Comparison of ENCODE assay signal across 14 cellular contexts in the genomic region with DNA sequence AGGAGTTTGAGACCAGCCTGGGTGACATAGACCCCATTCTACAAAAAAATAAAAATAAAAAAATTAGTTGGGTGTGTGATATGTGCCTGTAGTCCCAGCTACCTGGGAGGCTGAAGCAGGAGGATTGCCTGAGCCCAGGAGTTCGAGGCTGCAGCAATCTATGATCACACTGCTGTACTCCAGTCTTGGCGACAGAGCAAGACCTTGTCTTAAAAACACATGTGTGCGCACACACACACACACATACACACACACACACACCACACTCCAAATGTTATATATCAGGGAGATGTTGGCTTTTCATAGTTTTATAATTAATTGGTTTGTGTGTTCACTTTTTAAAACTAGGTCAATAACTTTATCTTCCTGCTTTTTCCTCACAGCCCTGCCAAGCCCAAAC.
DNase-seq lines count a peak whose midpoint lies in the region; ATAC-seq and TF ChIP-seq lines count a peak whose summit lies in the region.
"Had no signal": no experiment of that assay in that cellular context is flagged by ENCODE, and none has a peak within 500 bp of the region (broad histone marks: within the 10 kb centered on the region; RNA-seq: fewer than 3 reads in every experiment).

No MANE protein-coding gene starts in this region.

- ATAC-seq in upper lobe of left lung (ENCODE audit: low FRiP score in 2 of 2) (no peak), GM21786 (IDR thresholded peaks at IDR 0.05; ENCODE audit: unreplicated experiment) (no peak)

- no peaks in the 10 kb centered on the region for H3K9me3 ChIP-seq in upper lobe of left lung
- H3K9me3 ChIP-seq: testis had no signal

- peaks cover 75% of the 10 kb centered on the region for H3K4me1 Mint-ChIP-seq in activated naive CD4-positive, alpha-beta T cell treated with anti-CD3 and anti-CD28 coated beads for 36 hours (ENCODE audit: low read depth)
- peaks cover 68% of the 10 kb centered on the region for H3K4me1 Mint-ChIP-seq in activated CD4-positive, alpha-beta memory T cell treated with anti-CD3 and anti-CD28 coated beads for 36 hours (ENCODE audit: low read depth)

- peak overlapping the region; percentile 52 for H3K4me3 ChIP-seq in fibroblast of mammary gland (ENCODE audit: control insufficient read depth, low read depth, low read length)
- no peak overlapping the region for H3K4me3 ChIP-seq in upper lobe of left lung
- H3K4me3 ChIP-seq: testis had no signal

- H3K27me3 Mint-ChIP-seq in activated naive CD4-positive, alpha-beta T cell treated with anti-CD3 and anti-CD28 coated beads for 36 hours (ENCODE audit: low read depth), result no peaks in the 10 kb centered on the region
- no peaks in the 10 kb centered on the region for H3K27me3 Mint-ChIP-seq in activated CD4-positive, alpha-beta memory T cell treated with anti-CD3 and anti-CD28 coated beads for 36 hours

- no peaks in the 10 kb centered on the region for H3K9me3 Mint-ChIP-seq in activated naive CD4-positive, alpha-beta T cell treated with anti-CD3 and anti-CD28 coated beads for 36 hours
- H3K9me3 Mint-ChIP-seq in activated CD4-positive, alpha-beta memory T cell treated with anti-CD3 and anti-CD28 coated beads for 36 hours, result no peaks in the 10 kb centered on the region

- peaks cover 5 to 38% (median 18%) of the 10 kb centered on the region in 4 donors for H3K4me1 ChIP-seq in upper lobe of left lung
- H3K4me1 ChIP-seq: testis had no signal

- no peaks in the 10 kb centered on the region for H3K36me3 ChIP-seq in upper lobe of left lung
- H3K36me3 ChIP-seq: brain microvascular endothelial cell had no signal

- no peak for DNase-seq in activated naive CD4-positive, alpha-beta T cell treated with anti-CD3 and anti-CD28 coated beads for 36 hours
- no peak for DNase-seq in activated naive CD4-positive, alpha-beta T cell treated with anti-CD3 and anti-CD28 coated beads, Interleukin-2, amount 50 U/mL, for 16 hours
- peak; percentile 27 for DNase-seq in activated CD4-positive, alpha-beta memory T cell treated with anti-CD3 and anti-CD28 coated beads for 36 hours
- DNase-seq in fibroblast of mammary gland (ENCODE audit: low read depth) (peak; percentile 47), upper lobe of left lung (no peak), SKM-1 (lab: John Stamatoyannopoulos, UW; ENCODE audit: unreplicated experiment) (no peak), SW 1271 (lab: John Stamatoyannopoulos, UW) (no peak)
- DNase-seq: activated CD4-positive, alpha-beta T cell treated with anti-CD3 and anti-CD28 coated beads for 1 hour; brain microvascular endothelial cell; NCI-H187 treated with DMSO at 0.1 percent for 48 hours; occipital lobe; stimulated activated CD4-positive, alpha-beta T cell treated with anti-CD3 and anti-CD28 coated beads, Interleukin-2, amount 100 ng/mL, for 24 hours; testis had no signal

- CTCF ChIA-PET in activated naive CD4-positive, alpha-beta T cell treated with anti-CD3 and anti-CD28 coated beads for 36 hours (lab: Charles Lee), result interaction anchor here (0.6 to 6.6 kb wide), 7 partner anchors 8 to 597 kb away, joined by 3 to 53 read pairs (median 5); no protein-coding TSS in a partner anchor
- CTCF ChIA-PET in activated CD4-positive, alpha-beta memory T cell treated with anti-CD3 and anti-CD28 coated beads for 36 hours (lab: Charles Lee), result interaction anchor here (0.5 to 4.4 kb wide), 6 partner anchors 10 to 73 kb away, joined by 3 to 29 read pairs (median 8); no protein-coding TSS in a partner anchor

- no peak for TF ChIP-seq CTCF in fibroblast of mammary gland (conservative IDR thresholded peaks at IDR 0.05; ENCODE audit: control insufficient read depth, insufficient read depth, low read depth, low read length)
- TF ChIP-seq CTCF in upper lobe of left lung (IDR thresholded peaks at IDR 0.05), result no peak

- H3K27ac ChIP-seq in upper lobe of left lung, result peak overlapping the region; percentile 80 to 89 (median 84)
- H3K27ac ChIP-seq: testis had no signal

- TF ChIP-seq POLR2A in upper lobe of left lung (IDR thresholded peaks at IDR 0.05), result no peak

- no peaks in the 10 kb centered on the region for H3K27me3 ChIP-seq in upper lobe of left lung
- H3K27me3 ChIP-seq: brain microvascular endothelial cell, testis had no signal

- WGBS in upper lobe of left lung, 2 donors, result 88 to 89% methylated on average over 3 of the region's 3 CpGs

- peaks cover 1% of the 10 kb centered on the region for H3K36me3 Mint-ChIP-seq in activated naive CD4-positive, alpha-beta T cell treated with anti-CD3 and anti-CD28 coated beads for 36 hours (ENCODE audit: low read depth)
- peaks cover 37% of the 10 kb centered on the region for H3K36me3 Mint-ChIP-seq in activated CD4-positive, alpha-beta memory T cell treated with anti-CD3 and anti-CD28 coated beads for 36 hours

- no peak for TF ChIP-seq EP300 in upper lobe of left lung (IDR thresholded peaks at IDR 0.05)

- intact Hi-C loops in activated naive CD4-positive, alpha-beta T cell treated with anti-CD3 and anti-CD28 coated beads for 36 hours (cut with micrococcal nuclease), result loop anchor here (1.0 to 10.0 kb wide), 4 partner anchors 111 to 1436 kb away; partner anchors contain the start of genes QRSL1, RTN4IP1 and SEC63
- intact Hi-C loops in activated CD4-positive, alpha-beta memory T cell treated with anti-CD3 and anti-CD28 coated beads for 36 hours (cut with micrococcal nuclease), result loop anchor here (1.0 kb wide), 2 partner anchors 10 to 35 kb away; no protein-coding TSS in a partner anchor

- peak overlapping the region; percentile 99 for H3K27ac Mint-ChIP-seq in activated naive CD4-positive, alpha-beta T cell treated with anti-CD3 and anti-CD28 coated beads for 36 hours
- peak overlapping the region; percentile 99 for H3K27ac Mint-ChIP-seq in activated CD4-positive, alpha-beta memory T cell treated with anti-CD3 and anti-CD28 coated beads for 36 hours

- POLR2A ChIA-PET in activated CD4-positive, alpha-beta memory T cell treated with anti-CD3 and anti-CD28 coated beads for 36 hours (lab: Charles Lee), result interaction anchor here (0.6 to 5.1 kb wide), 10 partner anchors 7 to 668 kb away, joined by 3 to 75 read pairs (median 6); partner anchors contain the start of gene ATG5

- H3K4me3 Mint-ChIP-seq in activated naive CD4-positive, alpha-beta T cell treated with anti-CD3 and anti-CD28 coated beads for 36 hours, result peak overlapping the region; percentile 77
- peak overlapping the region; percentile 76 for H3K4me3 Mint-ChIP-seq in activated CD4-positive, alpha-beta memory T cell treated with anti-CD3 and anti-CD28 coated beads for 36 hours

Comparison
In these comparisons a context has a peak if more than half of its experiments do, and no peak if none do; other contexts are left out.
1. DNase-seq: peak in activated CD4-positive, alpha-beta memory T cell treated with anti-CD3 and anti-CD28 coated beads for 36 hours (single experiment) and fibroblast of mammary gland (single experiment); none in activated naive CD4-positive, alpha-beta T cell treated with anti-CD3 and anti-CD28 coated beads for 36 hours (single experiment), activated naive CD4-positive, alpha-beta T cell treated with anti-CD3 and anti-CD28 coated beads, Interleukin-2, amount 50 U/mL, for 16 hours (single experiment), upper lobe of left lung (0 of 2), SKM-1 (single experiment) and SW 1271 (0 of 2).